In genomic region chr5:98929123-98929981, GRCh38 we compare ENCODE assay signal across 1 cellular context.
TF ChIP-seq lines count a peak whose summit lies in the region.

No MANE protein-coding gene starts in this region.

TF ChIP-seq in A549, 52 proteins besides CTCF, POLR2A, EP300 and RAD21 (continued from another document):
- TF ChIP-seq BHLHE40 (IDR thresholded peaks at IDR 0.05; ENCODE audit: low read depth, low read length) (0 out of 2 replicates have a peak, but pooled peaks have one; percentile 24), JUN (IDR thresholded peaks at IDR 0.05) (peak; percentile 80 to 89), NFE2L2 (conservative IDR thresholded peaks at IDR 0.05; ENCODE audit: low read length) (0 out of 2 replicates have a peak, but pooled peaks have one; percentile 0), RARB (CRISPR knock-in tag; IDR thresholded peaks at IDR 0.05) (peak; percentile 63; the same call in 1 of the 2 replicates), CEBPB (IDR thresholded peaks at IDR 0.05) (peak; percentile 63 to 85; a peak in 3 of 4 replicates), FOSL2 (IDR thresholded peaks at IDR 0.05) (no peak), FOSL2 (CRISPR knock-in tag; IDR thresholded peaks at IDR 0.05) (peak; percentile 61), MYC (IDR thresholded peaks at IDR 0.05; ENCODE audit: borderline replicate concordance, low read length) (peak; percentile 66)
- TF ChIP-seq, protein P1, sequence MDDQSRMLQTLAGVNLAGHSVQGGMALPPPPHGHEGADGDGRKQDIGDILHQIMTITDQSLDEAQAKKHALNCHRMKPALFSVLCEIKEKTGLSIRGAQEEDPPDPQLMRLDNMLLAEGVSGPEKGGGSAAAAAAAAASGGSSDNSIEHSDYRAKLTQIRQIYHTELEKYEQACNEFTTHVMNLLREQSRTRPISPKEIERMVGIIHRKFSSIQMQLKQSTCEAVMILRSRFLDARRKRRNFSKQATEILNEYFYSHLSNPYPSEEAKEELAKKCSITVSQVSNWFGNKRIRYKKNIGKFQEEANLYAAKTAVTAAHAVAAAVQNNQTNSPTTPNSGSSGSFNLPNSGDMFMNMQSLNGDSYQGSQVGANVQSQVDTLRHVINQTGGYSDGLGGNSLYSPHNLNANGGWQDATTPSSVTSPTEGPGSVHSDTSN (IDR thresholded peaks at IDR 0.05) = peak; percentile 22; the same call in 1 of the 2 replicates
